In the genomic region with DNA sequence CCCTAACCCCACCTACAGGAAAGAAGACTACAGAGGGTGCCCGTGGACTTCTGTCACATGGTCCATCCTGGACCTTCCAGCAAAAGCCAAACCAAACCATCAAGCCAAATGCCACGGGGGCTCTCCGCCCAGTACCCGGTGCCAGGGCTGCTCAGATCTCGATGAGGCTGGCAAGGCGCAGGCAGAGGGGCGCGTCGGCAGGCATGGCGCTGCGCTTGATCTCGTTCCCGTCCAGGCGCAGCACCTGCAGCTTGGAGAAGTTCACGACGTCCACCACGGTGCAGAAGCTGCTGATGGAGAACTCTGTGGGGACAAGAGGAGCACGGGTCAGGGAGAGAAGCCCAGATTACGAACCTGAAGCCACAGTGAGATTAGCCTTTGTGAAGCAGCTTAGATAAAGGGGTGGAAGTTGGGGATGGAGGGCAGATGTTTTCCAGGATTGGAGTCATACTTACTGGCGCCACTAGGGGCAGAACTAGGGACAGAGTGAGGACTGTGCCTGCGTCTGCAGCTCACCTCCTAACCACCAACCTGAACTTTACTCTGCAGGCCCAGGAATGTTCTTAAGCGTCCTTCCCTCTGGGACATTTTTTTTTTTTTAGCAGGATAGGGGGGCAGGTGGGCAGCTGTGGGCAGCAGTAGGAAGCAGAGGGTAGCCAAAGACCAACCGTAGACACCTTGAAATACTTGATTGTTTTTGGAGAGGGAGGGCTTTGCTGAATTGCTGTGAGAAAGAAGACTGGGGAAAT, we compare ENCODE assay signal across 8 cellular contexts. TPM values are rescaled to one million over a fixed set of nuclear protein-coding genes. Genes with fewer than 3 reads are reported as not detected.
DNase-seq lines count a peak whose midpoint lies in the region; ATAC-seq and TF ChIP-seq lines count a peak whose summit lies in the region.

No MANE protein-coding gene starts in this region.

- TF ChIP-seq POLR2A in esophagus squamous epithelium (IDR thresholded peaks at IDR 0.05): no peak

- no peaks in the 10 kb centered on the region for H3K36me3 ChIP-seq in BLaER1
- no peaks in the 10 kb centered on the region for H3K36me3 ChIP-seq in GM23248 (ENCODE audit: low read depth)
- H3K36me3 ChIP-seq in esophagus squamous epithelium: no peaks in the 10 kb centered on the region
- no peaks in the 10 kb centered on the region for H3K36me3 ChIP-seq in neuronal stem cell (replicated peaks in 1 of 2; ENCODE audit: control insufficient read depth in 2 of 2, insufficient read depth in 2 of 2, low read length in 2 of 2)

- H2BK12ac ChIP-seq in neuronal stem cell (ENCODE audit: low read length): peak overlapping the region; percentile 58

- H3K9me2 ChIP-seq in GM23248 (ENCODE audit: insufficient read depth): no peaks in the 10 kb centered on the region

- ATAC-seq in GM18498 (IDR thresholded peaks at IDR 0.05; ENCODE audit: unreplicated experiment): no peak
- ATAC-seq in HG03135 (IDR thresholded peaks at IDR 0.05; ENCODE audit: unreplicated experiment): no peak

- H4K8ac ChIP-seq in neuronal stem cell (ENCODE audit: low read depth, low read length): no peak overlapping the region

- H2AK5ac ChIP-seq in neuronal stem cell (ENCODE audit: low read depth, low read length): peak overlapping the region; percentile 52

- H3K4me3 ChIP-seq in BLaER1: peak overlapping the region; percentile 31; the same call in 1 of the 2 replicates
- no peak overlapping the region for H3K4me3 ChIP-seq in GM23248
- H3K4me3 ChIP-seq in esophagus squamous epithelium: no peak overlapping the region
- H3K4me3 ChIP-seq in neuronal stem cell (ENCODE audit: low read length in 2 of 2): no peak overlapping the region

- H3K4me1 ChIP-seq in BLaER1: peaks cover 33% of the 10 kb centered on the region
- H3K4me1 ChIP-seq in GM23248 (ENCODE audit: insufficient read depth): no peaks in the 10 kb centered on the region
- H3K4me1 ChIP-seq in esophagus squamous epithelium: peaks cover 0 to 31% (median 3%) of the 10 kb centered on the region in 3 donors
- peaks cover 6 to 9% of the 10 kb centered on the region in 2 donors for H3K4me1 ChIP-seq in neuronal stem cell (ENCODE audit: control insufficient read depth in 2 of 2, insufficient read depth in 1 of 2, low read depth in 1 of 2, low read length in 2 of 2)

- H3K9me3 ChIP-seq in BLaER1 (no peaks in the 10 kb centered on the region), GM23248 (ENCODE audit: low read depth) (no peaks in the 10 kb centered on the region), esophagus squamous epithelium (no peaks in the 10 kb centered on the region), neuronal stem cell (replicated peaks in 1 of 2; ENCODE audit: control insufficient read depth in 2 of 2, insufficient read depth in 1 of 2, low read depth in 1 of 2, low read length in 2 of 2) (no peaks in the 10 kb centered on the region)

- H3K23ac ChIP-seq in neuronal stem cell (ENCODE audit: low read depth, low read length, poor library complexity): no peak overlapping the region

- no peaks in the 10 kb centered on the region for H4K20me1 ChIP-seq in BLaER1
- H4K20me1 ChIP-seq in GM23248 (ENCODE audit: insufficient read depth): no peaks in the 10 kb centered on the region

- intact Hi-C loops in esophagus squamous epithelium (cut with DNase I): loop anchor here (5.0 to 10.0 kb wide), 2 partner anchors 145 to 272 kb away; no protein-coding TSS in a partner anchor

- H2BK120ac ChIP-seq in neuronal stem cell (ENCODE audit: low read depth, low read length): peak overlapping the region; percentile 23

- 55 to 57% methylated on average over 23 of the region's 23 CpGs for WGBS in GM23248 (ENCODE audit: low coverage in 1 of 2, low lambda C conversion rate in 2 of 2, missing lambda C conversion rate in 2 of 2), 2 experiments
- WGBS in esophagus squamous epithelium, 2 donors: 22 to 28% methylated on average over 5 to 6 of the region's 23 CpGs
- WGBS in neuronal stem cell (ENCODE audit: extremely low coverage in 2 of 2, insufficient read length in 2 of 2, insufficient replicate concordance in 1 of 2), 2 donors: no CpG with 5 or more reads among the region's 23 CpGs

- H3F3A ChIP-seq in GM23248 (ENCODE audit: insufficient read depth): no peaks in the 10 kb centered on the region

- H3K27me3 ChIP-seq in BLaER1 (peaks cover 24% of the 10 kb centered on the region), GM23248 (replicated peaks; ENCODE audit: insufficient read depth) (no peaks in the 10 kb centered on the region; the same call in 1 of the 2 replicates), esophagus squamous epithelium (peaks cover 0 to 3% (median 0%) of the 10 kb centered on the region in 4 donors), neuronal stem cell (ENCODE audit: control insufficient read depth in 3 of 3, insufficient read depth in 3 of 3, low read depth in 1 of 3, low read length in 3 of 3) (peaks cover 0 to 69% (median 0%) of the 10 kb centered on the region in 3 experiments)

- no peak overlapping the region for H2BK5ac ChIP-seq in neuronal stem cell (ENCODE audit: low read length)

- no peak overlapping the region for H2AFZ ChIP-seq in GM23248
- no peak overlapping the region for H2AFZ ChIP-seq in neuronal stem cell (ENCODE audit: low read length)

- H3K4me2 ChIP-seq in BLaER1 (peak overlapping the region; percentile 73), GM23248 (ENCODE audit: unreplicated experiment) (no peak overlapping the region), neuronal stem cell (ENCODE audit: insufficient read depth, low read length, poor library complexity, severe bottlenecking) (no peak overlapping the region)

- H3K27ac ChIP-seq in BLaER1: no peak overlapping the region
- H3K27ac ChIP-seq in GM23248: no peak overlapping the region
- no peak overlapping the region for H3K27ac ChIP-seq in esophagus squamous epithelium
- no peak overlapping the region for H3K27ac ChIP-seq in neuronal stem cell (replicated peaks; ENCODE audit: low read length)

- no peak overlapping the region for H3K14ac ChIP-seq in neuronal stem cell (ENCODE audit: low read length)

- peak overlapping the region; percentile 84 for H3K18ac ChIP-seq in neuronal stem cell (ENCODE audit: low read length)

- H3K4ac ChIP-seq in neuronal stem cell (ENCODE audit: low read length): no peak overlapping the region

- DNase-seq in GM23248: peak; percentile 61
- DNase-seq in NCI-H748 (lab: John Stamatoyannopoulos, UW; ENCODE audit: unreplicated experiment): peak; percentile 44
- peak; percentile 58 for DNase-seq in activated CD8-positive, alpha-beta memory T cell treated with anti-CD3 and anti-CD28 coated beads, Interleukin-2, amount 50 U/mL, for 4 hours
- no peak for DNase-seq in esophagus squamous epithelium (lab: John Stamatoyannopoulos, UW)
- DNase-seq in neuronal stem cell (ENCODE audit: low spot score): peak; percentile 62

- in situ Hi-C loops in GM23248 (cut with MboI): no loop called here

- TF ChIP-seq CTCF in esophagus squamous epithelium (IDR thresholded peaks at IDR 0.05): peak; percentile 43 to 80 (median 68)

- H4K91ac ChIP-seq in neuronal stem cell (ENCODE audit: low read depth, low read length, poor library complexity): peak overlapping the region; percentile 97

- no peaks in the 10 kb centered on the region for H3K79me2 ChIP-seq in GM23248 (ENCODE audit: insufficient read depth)

- no peaks in the 10 kb centered on the region for H3K79me1 ChIP-seq in neuronal stem cell (ENCODE audit: low read depth, low read length)

- H3K9ac ChIP-seq in BLaER1: no peak overlapping the region
- H3K9ac ChIP-seq in GM23248: no peak overlapping the region
- H3K9ac ChIP-seq in neuronal stem cell (ENCODE audit: low read depth, low read length, poor library complexity): no peak overlapping the region

- H2BK15ac ChIP-seq in neuronal stem cell (ENCODE audit: low read length): peak overlapping the region; percentile 49

RNA-seq across cellular contexts. Expression of a gene that starts 8.6 kb away (rescaled TPM):
- total RNA-seq in GM23248 (2014; rRNA removed; shearing (Covaris generic)): 12.1 and 14.6 TPM in 2 replicates
- polyA plus RNA-seq in GM23248 (2016; fragmentation: Nextera tagmentation; extraction: Ambion mirVana): 11.2 and 11.4 TPM in 2 replicates
- total RNA-seq in esophagus squamous epithelium: 10 to 100 TPM in 2 of 4 donors, 1 to 10 TPM in 2; 4.3 to 29.9 (median 9.9) TPM
- 2.0 TPM for polyA plus RNA-seq in neuronal stem cell (2013, experiment 1 of 2)
- 2.0 TPM for polyA plus RNA-seq in neuronal stem cell (2013, experiment 2 of 2)

RNA-seq across cellular contexts. Expression of a gene that starts 37.0 kb away (rescaled TPM):
- total RNA-seq in GM23248 (2014; rRNA removed; shearing (Covaris generic)): 5.0 and 7.8 TPM in 2 replicates
- polyA plus RNA-seq in GM23248 (2016; fragmentation: Nextera tagmentation; extraction: Ambion mirVana): 7.5 and 7.9 TPM in 2 replicates
- total RNA-seq in esophagus squamous epithelium: 10 to 100 TPM; 29.7 to 46.2 (median 41.3) TPM
- polyA plus RNA-seq in neuronal stem cell (2013, experiment 1 of 2): 59.9 TPM
- polyA plus RNA-seq in neuronal stem cell (2013, experiment 2 of 2): 59.9 TPM
